ENCODE assay signal across 11 cellular contexts in genomic region chr19:33245948-33246728, GRCh38. TPM values are rescaled to one million over a fixed set of nuclear protein-coding genes. Genes with fewer than 3 reads are reported as not detected.
DNase-seq lines count a peak whose midpoint lies in the region; ATAC-seq and TF ChIP-seq lines count a peak whose summit lies in the region.
"Had no signal": no experiment of that assay in that cellular context is flagged by ENCODE, and none has a peak within 500 bp of the region (broad histone marks: within the 10 kb centered on the region; RNA-seq: fewer than 3 reads in every experiment).

No MANE protein-coding gene starts in this region.

- no peaks in the 10 kb centered on the region for H3K27me3 ChIP-seq in RWPE2 (ENCODE audit: insufficient read depth, poor library complexity, severe bottlenecking)
- peaks cover 0 to 20% (median 11%) of the 10 kb centered on the region in 7 donors for H3K27me3 ChIP-seq in heart right ventricle
- H3K27me3 ChIP-seq in tibial artery: peaks cover 0 to 27% of the 10 kb centered on the region in 2 donors
- H3K27me3 ChIP-seq: BLaER1 treated with 17β-estradiol and CSF1 and Interleukin-3, amounts not matched to agents 10 nM and 100 nM had no signal

- POLR2A ChIA-PET in activated CD4-positive, alpha-beta T cell treated with anti-CD3 and anti-CD28 coated beads for 36 hours (lab: Charles Lee): no interaction called here

- H3K4me1 ChIP-seq in RWPE2 (ENCODE audit: insufficient read depth, poor library complexity, severe bottlenecking) (no peaks in the 10 kb centered on the region), heart right ventricle (peaks cover 0 to 18% (median 5%) of the 10 kb centered on the region in 9 donors), tibial artery (peaks cover 0 to 9% (median 5%) of the 10 kb centered on the region in 4 donors)

- H3K4me3 ChIP-seq in RWPE2 (ENCODE audit: severe bottlenecking): no peak overlapping the region
- no peak overlapping the region for H3K4me3 ChIP-seq in heart right ventricle
- H3K4me3 ChIP-seq in tibial artery: no peak overlapping the region
- H3K4me3 ChIP-seq: BLaER1 treated with 17β-estradiol and CSF1 and Interleukin-3, amounts not matched to agents 10 nM and 100 nM; stomach had no signal

- no peaks in the 10 kb centered on the region for H3K9me3 Mint-ChIP-seq in activated CD4-positive, alpha-beta T cell treated with anti-CD3 and anti-CD28 coated beads for 36 hours (ENCODE audit: low read depth)

- DNase-seq in activated CD4-positive, alpha-beta T cell treated with anti-CD3 and anti-CD28 coated beads for 36 hours: peak; percentile 43
- DNase-seq in activated CD4-positive, alpha-beta T cell treated with anti-CD3 and anti-CD28 coated beads for 1 hour: no peak
- DNase-seq in RWPE2 (ENCODE audit: low spot score): no peak
- DNase-seq in heart right ventricle: peak in 1 of 2 donors; percentile 50
- no peak for DNase-seq in tibial artery
- no peak for DNase-seq in midbrain (lab: John Stamatoyannopoulos, UW)
- no peak for DNase-seq in ureter (ENCODE audit: low spot score)
- DNase-seq: SIG-M5, stomach had no signal

- H3K9me3 ChIP-seq in RWPE2 (ENCODE audit: severe bottlenecking) (no peaks in the 10 kb centered on the region), heart right ventricle (peaks cover 0 to 11% (median 8%) of the 10 kb centered on the region in 11 donors), tibial artery (peaks cover 0 to 11% (median 6%) of the 10 kb centered on the region in 3 donors)

- no peak overlapping the region for H3K27ac ChIP-seq in RWPE2 (ENCODE audit: poor library complexity, severe bottlenecking)
- no peak overlapping the region for H3K27ac ChIP-seq in heart right ventricle
- no peak overlapping the region for H3K27ac ChIP-seq in tibial artery
- H3K27ac ChIP-seq: BLaER1 treated with 17β-estradiol and CSF1 and Interleukin-3, amounts not matched to agents 10 nM and 100 nM; stomach had no signal

- intact Hi-C loops in activated CD4-positive, alpha-beta T cell treated with anti-CD3 and anti-CD28 coated beads for 36 hours (cut with DNase I, micrococcal nuclease): loop anchor here in 1 of 2 experiments (5.0 kb wide), 1 partner anchor 56 kb away; the partner anchor contains the start of gene CEBPA
- intact Hi-C loops in heart right ventricle (cut with DNase I): loop anchor here in 1 of 10 donors (2.0 to 10.0 kb wide), 2 partner anchors 161 to 529 kb away; no protein-coding TSS in a partner anchor
- intact Hi-C loops in tibial artery (cut with DNase I; ENCODE audit: low total_unique reads): no loop called here

- ATAC-seq in activated CD4-positive, alpha-beta T cell treated with anti-CD3 and anti-CD28 coated beads for 36 hours: no peak
- no peak for ATAC-seq in RWPE2 (ENCODE audit: low read depth)
- peak in 3 of 8 donors; percentile 19 to 34 (median 29) for ATAC-seq in heart right ventricle
- no peak for ATAC-seq in GM19397 (IDR thresholded peaks at IDR 0.05; ENCODE audit: unreplicated experiment)

- no peaks in the 10 kb centered on the region for H3K27me3 Mint-ChIP-seq in activated CD4-positive, alpha-beta T cell treated with anti-CD3 and anti-CD28 coated beads for 36 hours

- TF ChIP-seq CTCF in RWPE2 (IDR thresholded peaks at IDR 0.05; ENCODE audit: poor library complexity, severe bottlenecking) (peak; percentile 12), heart right ventricle (IDR thresholded peaks at IDR 0.05) (peak in 7 of 9 donors; percentile 12 to 48 (median 37)), tibial artery (IDR thresholded peaks at IDR 0.05) (peak; percentile 19 to 22)

- H3K36me3 Mint-ChIP-seq in activated CD4-positive, alpha-beta T cell treated with anti-CD3 and anti-CD28 coated beads for 36 hours (ENCODE audit: low read depth): no peaks in the 10 kb centered on the region

- H3K36me3 ChIP-seq in RWPE2 (ENCODE audit: low read depth) (no peaks in the 10 kb centered on the region), heart right ventricle (no peaks in the 10 kb centered on the region), tibial artery (no peaks in the 10 kb centered on the region)
- H3K36me3 ChIP-seq: BLaER1 treated with 17β-estradiol and CSF1 and Interleukin-3, amounts not matched to agents 10 nM and 100 nM; stomach had no signal

- H3K4me1 Mint-ChIP-seq in activated CD4-positive, alpha-beta T cell treated with anti-CD3 and anti-CD28 coated beads for 36 hours: no peaks in the 10 kb centered on the region

- WGBS in heart right ventricle, 2 donors: 72 to 78% methylated on average over 7 of the region's 7 CpGs

- H3K4me3 Mint-ChIP-seq in activated CD4-positive, alpha-beta T cell treated with anti-CD3 and anti-CD28 coated beads for 36 hours: no peak overlapping the region

- CTCF ChIA-PET in activated CD4-positive, alpha-beta T cell treated with anti-CD3 and anti-CD28 coated beads for 36 hours (lab: Charles Lee): interaction anchor here (0.7 to 1.8 kb wide), 2 partner anchors 9 to 179 kb away, joined by 3 to 5 read pairs; no protein-coding TSS in a partner anchor

- H3K27ac Mint-ChIP-seq in activated CD4-positive, alpha-beta T cell treated with anti-CD3 and anti-CD28 coated beads for 36 hours: no peak overlapping the region

RNA-seq across cellular contexts. Expression of gene SLC7A10, which starts 20.5 kb away (rescaled TPM):
- total RNA-seq in activated CD4-positive, alpha-beta T cell treated with anti-CD3 and anti-CD28 coated beads for 36 hours: not detected
- total RNA-seq in heart right ventricle (under 1 TPM in 3 of 10 donors, not detected in 7; 0.31 to 0.70 (median 0.64) TPM), ureter (not detected)
- polyA plus RNA-seq in heart right ventricle: under 1 TPM; 0.61 to 0.66 TPM
- polyA plus RNA-seq: stomach had no signal

RNA-seq across cellular contexts. Expression of gene LRP3, which starts 52.0 kb away (rescaled TPM):
- total RNA-seq in activated CD4-positive, alpha-beta T cell treated with anti-CD3 and anti-CD28 coated beads for 36 hours: under 1 TPM; 0.37 TPM
- total RNA-seq in heart right ventricle (10 to 100 TPM; 13.7 to 23.6 (median 16.3) TPM), ureter (15.0 TPM)
- 1 to 10 TPM; 8.5 to 9.9 TPM for polyA plus RNA-seq in heart right ventricle

RNA-seq across cellular contexts. Expression of gene CEBPA, which starts 56.2 kb away (rescaled TPM):
- total RNA-seq in activated CD4-positive, alpha-beta T cell treated with anti-CD3 and anti-CD28 coated beads for 36 hours: under 1 TPM in 1 of 2 experiments, not detected in 1; 0.11 TPM
- total RNA-seq in heart right ventricle (1 to 10 TPM in 8 of 10 donors, under 1 TPM in 2; 0.71 to 7.7 (median 2.8) TPM), ureter (34.1 TPM)
- 1 to 10 TPM; 3.4 to 4.4 TPM for polyA plus RNA-seq in heart right ventricle

Comparison
In these comparisons a context has a peak if more than half of its experiments do, and no peak if none do; other contexts are left out.
1. RNA of gene LRP3, which starts 52.0 kb away (total RNA-seq): 13.7 to 23.6 TPM in heart right ventricle and 15.0 TPM in ureter (single experiment); 0.37 TPM in activated CD4-positive, alpha-beta T cell treated with anti-CD3 and anti-CD28 coated beads for 36 hours; every median in the first group is over 10 times any median in the second.
2. Peak in every context shown above with its lines, with median percentiles within 50 percentile points of each other: CTCF ChIP-seq.